Comparison of ENCODE assay signal across 14 cellular contexts in the genomic region with DNA sequence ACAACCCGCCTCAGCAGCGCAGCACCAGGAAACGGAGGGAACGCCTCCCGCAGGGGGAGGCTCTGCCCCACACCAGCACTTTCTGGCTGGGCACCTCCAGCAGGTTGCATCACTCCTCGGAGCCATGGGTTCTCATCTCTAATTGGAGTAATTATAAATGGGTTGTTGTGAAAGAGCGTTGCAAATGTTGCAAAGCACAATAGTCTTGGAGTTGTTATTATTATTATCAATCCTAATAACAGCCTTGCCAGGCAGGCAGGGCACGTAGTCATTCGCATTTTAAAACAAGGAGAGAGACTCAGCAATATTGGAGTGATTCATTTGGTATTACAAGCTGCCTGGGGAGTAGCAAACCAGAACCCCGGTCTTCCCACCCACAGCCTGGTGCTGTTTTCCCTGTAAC.
A peak's percentile ranks its signal among the peaks of the same experiment; 100 is the strongest.
DNase-seq lines count a peak whose midpoint lies in the region; ATAC-seq, FAIRE-seq and TF ChIP-seq lines count a peak whose summit lies in the region.
"Had no signal": no experiment of that assay in that cellular context is flagged by ENCODE, and none has a peak within 500 bp of the region (broad histone marks: within the 10 kb centered on the region; RNA-seq: fewer than 3 reads in every experiment).

No MANE protein-coding gene starts in this region.

- no peak for FAIRE-seq in bronchial epithelial cell (lab: Jason Lieb, UNC)
- FAIRE-seq: K562 had no signal

- H3K9me3 ChIP-seq in MG63 = no peaks in the 10 kb centered on the region
- H3K9me3 ChIP-seq: adrenal gland, heart right ventricle, ovary had no signal

- H3K4me3 ChIP-seq in AG09309 (ENCODE audit: control insufficient read depth, low read depth, low read length) (peak overlapping the region; percentile 19), MG63 (no peak overlapping the region), bronchial epithelial cell (ENCODE audit: low read depth, low read length) (no peak overlapping the region)
- H3K4me3 ChIP-seq: adrenal gland, K562, ovary had no signal

- TF ChIP-seq CTCF in AG09309 (IDR thresholded peaks at IDR 0.05; ENCODE audit: control insufficient read depth, insufficient read depth, low read depth, low read length, missing control alignments) (no peak), bronchial epithelial cell (IDR thresholded peaks at IDR 0.05; ENCODE audit: insufficient read depth, low read length, severe bottlenecking) (no peak)

- no peaks in the 10 kb centered on the region for H3K36me3 ChIP-seq in MG63
- no peaks in the 10 kb centered on the region for H3K36me3 ChIP-seq in bronchial epithelial cell (ENCODE audit: control insufficient read depth, insufficient read depth, low read length)
- H3K36me3 ChIP-seq: adrenal gland, heart right ventricle, ovary, WERI-Rb-1 had no signal

- peak; percentile 3 for DNase-seq in AG09309 (ENCODE audit: low read depth)
- peak; percentile 13 for DNase-seq in MG63
- DNase-seq in bronchial epithelial cell (ENCODE audit: low read depth) = peak; percentile 74
- DNase-seq in kidney glomerular epithelial cell (lab: John Stamatoyannopoulos, UW) = peak; percentile 30
- DNase-seq in SK-N-DZ (ENCODE audit: low spot score) = no peak
- no peak for DNase-seq in NCI-H2029 (lab: John Stamatoyannopoulos, UW)
- DNase-seq: heart right ventricle; stimulated activated naive CD8-positive, alpha-beta T cell treated with anti-CD3 and anti-CD28 coated beads, Interleukin-15, Interleukin-2, amounts not matched to agents 100 U/mL and 50 U/mL, for 24 hours; WERI-Rb-1 had no signal

- H3K27me3 ChIP-seq in MG63 (no peaks in the 10 kb centered on the region), bronchial epithelial cell (ENCODE audit: control insufficient read depth, insufficient read depth, low read length) (no peaks in the 10 kb centered on the region)
- H3K27me3 ChIP-seq: adrenal gland, ovary had no signal

- ATAC-seq in HG02938 (IDR thresholded peaks at IDR 0.05; ENCODE audit: unreplicated experiment) (no peak), GM19324 (IDR thresholded peaks at IDR 0.05; ENCODE audit: low FRiP score, unreplicated experiment) (no peak)
- ATAC-seq: K562; stimulated activated naive CD8-positive, alpha-beta T cell treated with anti-CD3 and anti-CD28 coated beads, Interleukin-15, Interleukin-2, amounts not matched to agents 100 U/mL and 50 U/mL, for 24 hours had no signal

Comparison
In these comparisons a context has a peak if more than half of its experiments do, and no peak if none do; other contexts are left out.
1. DNase-seq: peak in AG09309 (single experiment), MG63 (single experiment), bronchial epithelial cell (single experiment) and kidney glomerular epithelial cell (single experiment); none in SK-N-DZ (single experiment) and NCI-H2029 (single experiment).